8 cellular contexts compared by ENCODE assay signal in genomic region chr2:98649135-98649991, GRCh38. TPM values are rescaled to one million over a fixed set of nuclear protein-coding genes. Genes with fewer than 3 reads are reported as not detected.
DNase-seq lines count a peak whose midpoint lies in the region; ATAC-seq and TF ChIP-seq lines count a peak whose summit lies in the region.

No MANE protein-coding gene starts in this region.

- H3K9ac ChIP-seq in KMS-11 = no peak overlapping the region
- H3K9ac ChIP-seq in OCI-LY3 (ENCODE audit: low read length) = no peak overlapping the region

- intact Hi-C loops in naive thymus-derived CD4-positive, alpha-beta T cell (cut with micrococcal nuclease) = loop anchor here (1.0 to 2.0 kb wide), 10 partner anchors 13 to 417 kb away; no protein-coding TSS in a partner anchor

- peaks cover 3% of the 10 kb centered on the region for H3K4me1 ChIP-seq in KMS-11 (ENCODE audit: low read depth, poor library complexity, severe bottlenecking)
- no peaks in the 10 kb centered on the region for H3K4me1 ChIP-seq in OCI-LY3 (ENCODE audit: low read length)
- peaks cover 29 to 44% of the 10 kb centered on the region in 2 donors for H3K4me1 ChIP-seq in naive thymus-derived CD4-positive, alpha-beta T cell (ENCODE audit: control insufficient read depth in 2 of 2, insufficient read depth in 2 of 2, low read length in 2 of 2)

- no peak overlapping the region for H2AFZ ChIP-seq in KMS-11 (ENCODE audit: low read depth)
- no peak overlapping the region for H2AFZ ChIP-seq in OCI-LY3 (ENCODE audit: low read depth, low read length)

- peaks cover 40 to 66% (median 57%) of the 10 kb centered on the region in 7 donors for H3K4me1 Mint-ChIP-seq in naive thymus-derived CD4-positive, alpha-beta T cell
- peaks cover 5 to 11% of the 10 kb centered on the region in 2 donors for H3K4me1 Mint-ChIP-seq in stimulated activated naive B cell treated with anti-CD40 and anti-IgM and Interleukin-4, amounts not matched to agents 10 μg/mL and 1 μg/mL and 100 μg/mL, for 72 hours

- no peak overlapping the region for H3K27ac ChIP-seq in AG04450 (ENCODE audit: low read depth, low read length)
- no peak overlapping the region for H3K27ac ChIP-seq in KMS-11
- no peak overlapping the region for H3K27ac ChIP-seq in OCI-LY3 (ENCODE audit: low read length)
- peak overlapping the region; percentile 39 for H3K27ac ChIP-seq in naive thymus-derived CD4-positive, alpha-beta T cell (ENCODE audit: low read depth, low read length)

- no peaks in the 10 kb centered on the region for H3K79me2 ChIP-seq in KMS-11 (ENCODE audit: insufficient read depth, low read depth)
- H3K79me2 ChIP-seq in OCI-LY3 (ENCODE audit: low read length) = no peaks in the 10 kb centered on the region

- no peaks in the 10 kb centered on the region for H3K27me3 Mint-ChIP-seq in naive thymus-derived CD4-positive, alpha-beta T cell
- H3K27me3 Mint-ChIP-seq in stimulated activated naive B cell treated with anti-CD40 and anti-IgM and Interleukin-4, amounts not matched to agents 10 μg/mL and 1 μg/mL and 100 μg/mL, for 72 hours = no peaks in the 10 kb centered on the region

- POLR2A ChIA-PET in AG04450 (lab: Yijun Ruan, JAX) = interaction anchor here (0.6 kb wide), 1 partner anchor 494 kb away, joined by 3 read pairs; no protein-coding TSS in a partner anchor
- POLR2A ChIA-PET in naive thymus-derived CD4-positive, alpha-beta T cell (lab: Charles Lee) = interaction anchor here (0.6 to 1.8 kb wide), 20 partner anchors 10 to 190 kb away, joined by 3 to 18 read pairs (median 4); partner anchors contain the start of gene MGAT4A

- peak overlapping the region in 8 of 10 donors; percentile 5 to 66 (median 50) for H3K4me3 Mint-ChIP-seq in naive thymus-derived CD4-positive, alpha-beta T cell
- no peak overlapping the region for H3K4me3 Mint-ChIP-seq in stimulated activated naive B cell treated with anti-CD40 and anti-IgM and Interleukin-4, amounts not matched to agents 10 μg/mL and 1 μg/mL and 100 μg/mL, for 72 hours

- peaks cover 14 to 65% (median 50%) of the 10 kb centered on the region in 5 donors for H3K36me3 Mint-ChIP-seq in naive thymus-derived CD4-positive, alpha-beta T cell
- H3K36me3 Mint-ChIP-seq in stimulated activated naive B cell treated with anti-CD40 and anti-IgM and Interleukin-4, amounts not matched to agents 10 μg/mL and 1 μg/mL and 100 μg/mL, for 72 hours = no peaks in the 10 kb centered on the region

- peaks cover 2% of the 10 kb centered on the region for H3K27me3 ChIP-seq in AG04450 (ENCODE audit: control insufficient read depth, insufficient read depth, low read length)
- no peaks in the 10 kb centered on the region for H3K27me3 ChIP-seq in KMS-11 (ENCODE audit: insufficient read depth, low read depth)
- H3K27me3 ChIP-seq in OCI-LY3 (ENCODE audit: low read depth, low read length) = no peaks in the 10 kb centered on the region
- H3K27me3 ChIP-seq in naive thymus-derived CD4-positive, alpha-beta T cell (ENCODE audit: control insufficient read depth in 2 of 2, insufficient read depth in 2 of 2, low read length in 2 of 2) = no peaks in the 10 kb centered on the region

- H3K27ac Mint-ChIP-seq in naive thymus-derived CD4-positive, alpha-beta T cell = peak overlapping the region; percentile 73 to 96 (median 92)
- no peak overlapping the region for H3K27ac Mint-ChIP-seq in stimulated activated naive B cell treated with anti-CD40 and anti-IgM and Interleukin-4, amounts not matched to agents 10 μg/mL and 1 μg/mL and 100 μg/mL, for 72 hours

- H3K4me2 ChIP-seq in KMS-11 (no peak overlapping the region), OCI-LY3 (ENCODE audit: low read length) (no peak overlapping the region)

- peaks cover 0 to 21% (median 13%) of the 10 kb centered on the region in 11 donors for H3K9me3 Mint-ChIP-seq in naive thymus-derived CD4-positive, alpha-beta T cell
- no peaks in the 10 kb centered on the region for H3K9me3 Mint-ChIP-seq in stimulated activated naive B cell treated with anti-CD40 and anti-IgM and Interleukin-4, amounts not matched to agents 10 μg/mL and 1 μg/mL and 100 μg/mL, for 72 hours

- CTCF ChIA-PET in AG04450 (lab: Charles Lee) = interaction anchor here (0.6 to 2.2 kb wide), 38 partner anchors 9 to 1836 kb away, joined by 3 to 105 read pairs (median 4); partner anchors contain the start of genes MITD1 and MRPL30
- CTCF ChIA-PET in naive thymus-derived CD4-positive, alpha-beta T cell (lab: Charles Lee) = interaction anchor here (0.6 to 2.1 kb wide), 28 partner anchors 11 to 849 kb away, joined by 3 to 30 read pairs (median 4); partner anchors contain the start of gene MGAT4A

- H3K9me3 ChIP-seq in AG04450 (ENCODE audit: control insufficient read depth, insufficient read depth, low read length) (no peaks in the 10 kb centered on the region), OCI-LY3 (ENCODE audit: insufficient read depth, low read length) (no peaks in the 10 kb centered on the region)
- H3K9me3 ChIP-seq in naive thymus-derived CD4-positive, alpha-beta T cell (ENCODE audit: control insufficient read depth in 2 of 3, low read length in 3 of 3) = peaks cover 0 to 7% (median 0%) of the 10 kb centered on the region in 3 experiments

- H3K4me3 ChIP-seq in AG04450 (ENCODE audit: low read depth, low read length) (no peak overlapping the region), KMS-11 (IDR thresholded peaks at IDR 0.05; ENCODE audit: insufficient read depth, low read depth, low read length) (no peak overlapping the region), OCI-LY3 (ENCODE audit: low read length) (no peak overlapping the region), epithelial cell of proximal tubule (ENCODE audit: low read depth, low read length) (no peak overlapping the region)
- no peak overlapping the region for H3K4me3 ChIP-seq in naive thymus-derived CD4-positive, alpha-beta T cell (ENCODE audit: low read length)

- ATAC-seq in GM18867 (IDR thresholded peaks at IDR 0.05; ENCODE audit: unreplicated experiment) = peak; percentile 87
- peak; percentile 99 for ATAC-seq in naive thymus-derived CD4-positive, alpha-beta T cell
- ATAC-seq in stimulated activated naive B cell treated with anti-CD40 and anti-IgM and Interleukin-4, amounts not matched to agents 10 μg/mL and 1 μg/mL and 100 μg/mL, for 72 hours (replicated peaks) = peak; percentile 87 to 95

- no peaks in the 10 kb centered on the region for H3K36me3 ChIP-seq in KMS-11 (ENCODE audit: insufficient read depth)
- no peaks in the 10 kb centered on the region for H3K36me3 ChIP-seq in OCI-LY3 (replicated peaks; ENCODE audit: low read depth, low read length)
- H3K36me3 ChIP-seq in naive thymus-derived CD4-positive, alpha-beta T cell (ENCODE audit: control insufficient read depth in 2 of 3, insufficient read depth in 3 of 3, low read length in 3 of 3) = peaks cover 8 to 38% (median 18%) of the 10 kb centered on the region in 3 experiments

- peak; percentile 100 for TF ChIP-seq CTCF in AG04450 (IDR thresholded peaks at IDR 0.05; ENCODE audit: low read depth, low read length)
- TF ChIP-seq CTCF in KMS-11 (conservative IDR thresholded peaks at IDR 0.05; ENCODE audit: low read depth, low read length) = peak; percentile 96
- TF ChIP-seq CTCF in OCI-LY3 (IDR thresholded peaks at IDR 0.05; ENCODE audit: low read depth, low read length) = peak; percentile 90
- TF ChIP-seq CTCF in epithelial cell of proximal tubule (conservative IDR thresholded peaks at IDR 0.05; ENCODE audit: low read depth, low read length) = peak; percentile 100

- H4K20me1 ChIP-seq in KMS-11 (ENCODE audit: insufficient read depth) (no peaks in the 10 kb centered on the region), OCI-LY3 (ENCODE audit: insufficient read depth, low read length) (no peaks in the 10 kb centered on the region)

- DNase-seq in AG04450 (ENCODE audit: low read depth, low spot score) (peak; percentile 48), epithelial cell of proximal tubule (ENCODE audit: low read depth) (no peak)
- peak; percentile 82 for DNase-seq in activated CD8-positive, alpha-beta memory T cell treated with anti-CD3 and anti-CD28 coated beads, Interleukin-2, amount 50 U/mL, for 4 hours
- DNase-seq in naive thymus-derived CD4-positive, alpha-beta T cell = peak; percentile 53 to 87 (median 80)
- peak; percentile 64 for DNase-seq in stimulated activated naive B cell treated with anti-CD40 and anti-IgM and Interleukin-4, amounts not matched to agents 10 μg/mL and 1 μg/mL and 100 μg/mL, for 72 hours

RNA-seq across cellular contexts. Expression of gene UNC50, which starts 41.0 kb away (rescaled TPM):
- polyA plus RNA-seq in AG04450 (2011; rRNA removed) = 44.8 and 64.1 TPM in 2 replicates
- polyA minus RNA-seq in AG04450 (2011; rRNA and poly(A)+ RNA removed) = 13.4 and 19.8 TPM in 2 replicates
- total RNA-seq in epithelial cell of proximal tubule = 35.3 and 43.0 TPM in 2 replicates
- total RNA-seq in naive thymus-derived CD4-positive, alpha-beta T cell = 10 to 100 TPM; 22.2 to 41.3 (median 29.9) TPM
- 10 to 100 TPM; 59.2 to 63.2 TPM for polyA plus RNA-seq in naive thymus-derived CD4-positive, alpha-beta T cell

RNA-seq across cellular contexts. Expression of gene COA5, which starts 41.1 kb away (rescaled TPM):
- polyA plus RNA-seq in AG04450 (2011; rRNA removed) = 20.5 and 27.4 TPM in 2 replicates
- 4.4 and 5.6 TPM in 2 replicates for polyA minus RNA-seq in AG04450 (2011; rRNA and poly(A)+ RNA removed)
- total RNA-seq in epithelial cell of proximal tubule = 9.3 and 16.5 TPM in 2 replicates
- total RNA-seq in naive thymus-derived CD4-positive, alpha-beta T cell = 10 to 100 TPM; 23.8 to 55.2 (median 29.2) TPM
- polyA plus RNA-seq in naive thymus-derived CD4-positive, alpha-beta T cell = 10 to 100 TPM; 25.5 to 36.3 TPM

Comparison
In these comparisons a context has a peak if more than half of its experiments do, and no peak if none do; other contexts are left out.
1. H3K4me3 Mint-ChIP-seq: peak in naive thymus-derived CD4-positive, alpha-beta T cell (8 of 10); none in stimulated activated naive B cell treated with anti-CD40 and anti-IgM and Interleukin-4, amounts not matched to agents 10 μg/mL and 1 μg/mL and 100 μg/mL, for 72 hours (0 of 2).
2. Peak in every context shown above with its lines, with median percentiles within 50 percentile points of each other: CTCF ChIP-seq and ATAC-seq.